1 cellular context compared by ENCODE assay signal in the genomic region with DNA sequence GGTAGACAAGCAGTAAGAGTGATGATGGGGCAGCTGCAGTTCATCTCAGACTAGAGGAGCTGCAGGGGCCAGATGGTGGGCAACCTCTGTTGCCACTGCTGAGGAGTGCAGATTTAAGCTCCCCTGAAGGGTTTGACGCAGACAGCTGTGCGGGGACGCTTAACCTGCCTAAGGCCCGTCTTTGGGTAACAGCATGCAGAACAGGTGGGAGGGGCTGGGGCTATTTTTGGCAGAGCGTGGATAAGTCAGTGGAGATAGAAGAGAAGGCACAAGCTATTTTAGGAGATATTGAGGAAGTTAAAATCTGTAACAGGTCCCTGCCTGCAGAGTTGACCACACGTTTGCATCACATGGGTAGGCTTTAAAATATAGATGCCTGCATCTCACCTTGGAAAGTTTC.
TF ChIP-seq lines count a peak whose summit lies in the region.

No MANE protein-coding gene starts in this region.

TF ChIP-seq in GM12878, 131 proteins besides CTCF, POLR2A, EP300 and RAD21:
- TF ChIP-seq MEF2A (IDR thresholded peaks at IDR 0.05; ENCODE audit: insufficient read depth, low read depth, low read length) (peak; percentile 87), SIX5 (IDR thresholded peaks at IDR 0.05; ENCODE audit: low read depth, low read length, severe bottlenecking) (no peak), RUNX3 (IDR thresholded peaks at IDR 0.05; ENCODE audit: low read length) (peak; percentile 78), ETV6 (conservative IDR thresholded peaks at IDR 0.05 in 1 of 2, IDR thresholded peaks at IDR 0.05 in 1 of 2; ENCODE audit: borderline replicate concordance in 1 of 2, low read depth in 1 of 2) (no peak; a peak in 1 of 4 replicates), EED (IDR thresholded peaks at IDR 0.05; ENCODE audit: low read depth) (peak; percentile 72), TCF3 (IDR thresholded peaks at IDR 0.05; ENCODE audit: borderline replicate concordance, insufficient read depth, low read depth, low read length) (peak; percentile 50; the same call in 1 of the 2 replicates), ZNF274 (IDR thresholded peaks at IDR 0.05; ENCODE audit: insufficient read depth, insufficient read length) (no peak), RAD51 (IDR thresholded peaks at IDR 0.05) (peak; percentile 40; the same call in 1 of the 2 replicates), IKZF2 (IDR thresholded peaks at IDR 0.05) (peak; percentile 45 to 53; a peak in 2 of 4 replicates), IKZF1 (conservative IDR thresholded peaks at IDR 0.05) (peak; percentile 47; the same call in 1 of the 2 replicates), CREM (IDR thresholded peaks at IDR 0.05; ENCODE audit: low read depth) (0 out of 2 replicates have a peak, but pooled peaks have one; percentile 19), MEF2B (IDR thresholded peaks at IDR 0.05; ENCODE audit: partially characterized antibody, poor library complexity, severe bottlenecking) (peak; percentile 82)
- TF ChIP-seq, protein P1, sequence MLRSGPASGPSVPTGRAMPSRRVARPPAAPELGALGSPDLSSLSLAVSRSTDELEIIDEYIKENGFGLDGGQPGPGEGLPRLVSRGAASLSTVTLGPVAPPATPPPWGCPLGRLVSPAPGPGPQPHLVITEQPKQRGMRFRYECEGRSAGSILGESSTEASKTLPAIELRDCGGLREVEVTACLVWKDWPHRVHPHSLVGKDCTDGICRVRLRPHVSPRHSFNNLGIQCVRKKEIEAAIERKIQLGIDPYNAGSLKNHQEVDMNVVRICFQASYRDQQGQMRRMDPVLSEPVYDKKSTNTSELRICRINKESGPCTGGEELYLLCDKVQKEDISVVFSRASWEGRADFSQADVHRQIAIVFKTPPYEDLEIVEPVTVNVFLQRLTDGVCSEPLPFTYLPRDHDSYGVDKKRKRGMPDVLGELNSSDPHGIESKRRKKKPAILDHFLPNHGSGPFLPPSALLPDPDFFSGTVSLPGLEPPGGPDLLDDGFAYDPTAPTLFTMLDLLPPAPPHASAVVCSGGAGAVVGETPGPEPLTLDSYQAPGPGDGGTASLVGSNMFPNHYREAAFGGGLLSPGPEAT (IDR thresholded peaks at IDR 0.05; ENCODE audit: low read depth): peak; percentile 44; the same call in 1 of the 2 replicates
- TF ChIP-seq, protein P2, sequence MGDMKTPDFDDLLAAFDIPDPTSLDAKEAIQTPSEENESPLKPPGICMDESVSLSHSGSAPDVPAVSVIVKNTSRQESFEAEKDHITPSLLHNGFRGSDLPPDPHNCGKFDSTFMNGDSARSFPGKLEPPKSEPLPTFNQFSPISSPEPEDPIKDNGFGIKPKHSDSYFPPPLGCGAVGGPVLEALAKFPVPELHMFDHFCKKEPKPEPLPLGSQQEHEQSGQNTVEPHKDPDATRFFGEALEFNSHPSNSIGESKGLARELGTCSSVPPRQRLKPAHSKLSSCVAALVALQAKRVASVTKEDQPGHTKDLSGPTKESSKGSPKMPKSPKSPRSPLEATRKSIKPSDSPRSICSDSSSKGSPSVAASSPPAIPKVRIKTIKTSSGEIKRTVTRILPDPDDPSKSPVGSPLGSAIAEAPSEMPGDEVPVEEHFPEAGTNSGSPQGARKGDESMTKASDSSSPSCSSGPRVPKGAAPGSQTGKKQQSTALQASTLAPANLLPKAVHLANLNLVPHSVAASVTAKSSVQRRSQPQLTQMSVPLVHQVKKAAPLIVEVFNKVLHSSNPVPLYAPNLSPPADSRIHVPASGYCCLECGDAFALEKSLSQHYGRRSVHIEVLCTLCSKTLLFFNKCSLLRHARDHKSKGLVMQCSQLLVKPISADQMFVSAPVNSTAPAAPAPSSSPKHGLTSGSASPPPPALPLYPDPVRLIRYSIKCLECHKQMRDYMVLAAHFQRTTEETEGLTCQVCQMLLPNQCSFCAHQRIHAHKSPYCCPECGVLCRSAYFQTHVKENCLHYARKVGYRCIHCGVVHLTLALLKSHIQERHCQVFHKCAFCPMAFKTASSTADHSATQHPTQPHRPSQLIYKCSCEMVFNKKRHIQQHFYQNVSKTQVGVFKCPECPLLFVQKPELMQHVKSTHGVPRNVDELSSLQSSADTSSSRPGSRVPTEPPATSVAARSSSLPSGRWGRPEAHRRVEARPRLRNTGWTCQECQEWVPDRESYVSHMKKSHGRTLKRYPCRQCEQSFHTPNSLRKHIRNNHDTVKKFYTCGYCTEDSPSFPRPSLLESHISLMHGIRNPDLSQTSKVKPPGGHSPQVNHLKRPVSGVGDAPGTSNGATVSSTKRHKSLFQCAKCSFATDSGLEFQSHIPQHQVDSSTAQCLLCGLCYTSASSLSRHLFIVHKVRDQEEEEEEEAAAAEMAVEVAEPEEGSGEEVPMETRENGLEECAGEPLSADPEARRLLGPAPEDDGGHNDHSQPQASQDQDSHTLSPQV (IDR thresholded peaks at IDR 0.05): no peak
